ENCODE assay signal across 8 cellular contexts in genomic region chr3:151276038-151277027, GRCh38. TPM values are rescaled to one million over a fixed set of nuclear protein-coding genes. Genes with fewer than 3 reads are reported as not detected.
A peak's percentile ranks its signal among the peaks of the same experiment; 100 is the strongest.
DNase-seq lines count a peak whose midpoint lies in the region; ATAC-seq lines count a peak whose summit lies in the region.

No MANE protein-coding gene starts in this region.

- no peaks in the 10 kb centered on the region for H3K9me3 Mint-ChIP-seq in activated CD4-positive, alpha-beta memory T cell treated with anti-CD3 and anti-CD28 coated beads for 36 hours

- H3K4me1 Mint-ChIP-seq in activated CD4-positive, alpha-beta memory T cell treated with anti-CD3 and anti-CD28 coated beads for 36 hours (ENCODE audit: low read depth), result peaks cover 38% of the 10 kb centered on the region

- H3K4me3 Mint-ChIP-seq in activated CD4-positive, alpha-beta memory T cell treated with anti-CD3 and anti-CD28 coated beads for 36 hours, result peak overlapping the region; percentile 53

- POLR2A ChIA-PET in activated CD4-positive, alpha-beta memory T cell treated with anti-CD3 and anti-CD28 coated beads for 36 hours (lab: Charles Lee), result no interaction called here

- CTCF ChIA-PET in activated CD4-positive, alpha-beta memory T cell treated with anti-CD3 and anti-CD28 coated beads for 36 hours (lab: Charles Lee), result interaction anchor here (0.6 to 9.6 kb wide), 5 partner anchors 9 to 106 kb away, joined by 3 to 157 read pairs (median 5); no protein-coding TSS in a partner anchor

- H3K27me3 Mint-ChIP-seq in activated CD4-positive, alpha-beta memory T cell treated with anti-CD3 and anti-CD28 coated beads for 36 hours, result no peaks in the 10 kb centered on the region

- ATAC-seq in HG02981 (IDR thresholded peaks at IDR 0.05; ENCODE audit: unreplicated experiment), result peak; percentile 60
- ATAC-seq in HG02970 (IDR thresholded peaks at IDR 0.05; ENCODE audit: low FRiP score, unreplicated experiment), result no peak

- peak; percentile 22 for DNase-seq in activated T-cell treated with anti-CD3 and anti-CD28 coated beads, Interleukin-2, amount 50 U/mL, for 1 hour
- DNase-seq in activated T-cell treated with anti-CD3 and anti-CD28 coated beads, Interleukin-2, amount 50 U/mL, for 48 hours, result no peak
- DNase-seq in activated CD4-positive, alpha-beta memory T cell treated with anti-CD3 and anti-CD28 coated beads for 36 hours, result peak; percentile 55
- DNase-seq in stimulated activated naive CD4-positive, alpha-beta T cell (lab: John Stamatoyannopoulos, UW), result peak in 5 of 6 experiments; percentile 1 to 36 (median 10)
- DNase-seq in OCI-M2 (lab: John Stamatoyannopoulos, UW; ENCODE audit: unreplicated experiment), result no peak
- no peak for DNase-seq in MV-4-11 (lab: John Stamatoyannopoulos, UW)

- H3K27ac Mint-ChIP-seq in activated CD4-positive, alpha-beta memory T cell treated with anti-CD3 and anti-CD28 coated beads for 36 hours, result peak overlapping the region; percentile 84

- intact Hi-C loops in activated CD4-positive, alpha-beta memory T cell treated with anti-CD3 and anti-CD28 coated beads for 36 hours (cut with micrococcal nuclease), result loop anchor here (1.0 kb wide), 1 partner anchor 8 kb away; no protein-coding TSS in a partner anchor

- H3K36me3 Mint-ChIP-seq in activated CD4-positive, alpha-beta memory T cell treated with anti-CD3 and anti-CD28 coated beads for 36 hours, result no peaks in the 10 kb centered on the region

RNA-seq across cellular contexts. Expression of gene P2RY14, which starts 2.0 kb away (rescaled TPM):
- total RNA-seq in activated CD4-positive, alpha-beta memory T cell treated with anti-CD3 and anti-CD28 coated beads for 36 hours, result under 1 TPM; 0.17 to 0.26 TPM

RNA-seq across cellular contexts. Expression of gene GPR87, which starts 40.3 kb away (rescaled TPM):
- total RNA-seq in activated CD4-positive, alpha-beta memory T cell treated with anti-CD3 and anti-CD28 coated beads for 36 hours, result 1 to 10 TPM; 1.1 TPM

RNA-seq across cellular contexts. Expression of gene P2RY13, which starts 53.0 kb away (rescaled TPM):
- total RNA-seq in activated CD4-positive, alpha-beta memory T cell treated with anti-CD3 and anti-CD28 coated beads for 36 hours, result not detected

Comparison
In these comparisons a context has a peak if more than half of its experiments do, and no peak if none do; other contexts are left out.
1. DNase-seq: peak in activated T-cell treated with anti-CD3 and anti-CD28 coated beads, Interleukin-2, amount 50 U/mL, for 1 hour (single experiment), activated CD4-positive, alpha-beta memory T cell treated with anti-CD3 and anti-CD28 coated beads for 36 hours (single experiment) and stimulated activated naive CD4-positive, alpha-beta T cell (5 of 6); none in activated T-cell treated with anti-CD3 and anti-CD28 coated beads, Interleukin-2, amount 50 U/mL, for 48 hours (0 of 2), OCI-M2 (single experiment) and MV-4-11 (single experiment).